ENCODE assay signal across 19 cellular contexts in genomic region chr2:200322607-200323006, GRCh38. TPM values are rescaled to one million over a fixed set of nuclear protein-coding genes. Genes with fewer than 3 reads are reported as not detected.
DNase-seq lines count a peak whose midpoint lies in the region; ATAC-seq, FAIRE-seq and TF ChIP-seq lines count a peak whose summit lies in the region.
"Had no signal": no experiment of that assay in that cellular context is flagged by ENCODE, and none has a peak within 500 bp of the region (broad histone marks: within the 10 kb centered on the region; RNA-seq: fewer than 3 reads in every experiment).

No MANE protein-coding gene starts in this region.

- peak overlapping the region in 1 of 2 donors; percentile 15 for H3K27ac ChIP-seq in kidney (ENCODE audit: low read depth in 2 of 2, low read length in 2 of 2)
- no peak overlapping the region for H3K27ac ChIP-seq in small intestine (ENCODE audit: low read depth in 1 of 2, low read length in 1 of 2)
- H3K27ac ChIP-seq in neural progenitor cell = no peak overlapping the region
- no peak overlapping the region for H3K27ac ChIP-seq in tibial artery
- H3K27ac ChIP-seq: C4-2B, RWPE1, SJCRH30 had no signal

- TF ChIP-seq CTCF in Calu3 (IDR thresholded peaks at IDR 0.05; ENCODE audit: unreplicated experiment) = no peak
- no peak for TF ChIP-seq CTCF in WTC11 (IDR thresholded peaks at IDR 0.05)
- TF ChIP-seq CTCF in kidney (IDR thresholded peaks at IDR 0.05; ENCODE audit: borderline replicate concordance, extremely low read depth, insufficient read depth) = no peak
- TF ChIP-seq CTCF in neural progenitor cell (IDR thresholded peaks at IDR 0.05) = no peak
- no peak for TF ChIP-seq CTCF in tibial artery (IDR thresholded peaks at IDR 0.05)

- H2AFZ ChIP-seq in neural progenitor cell (replicated peaks) = no peak overlapping the region

- H3K4me1 ChIP-seq in kidney (ENCODE audit: control insufficient read depth in 1 of 2, insufficient read depth in 1 of 2, low read depth in 1 of 2, low read length in 2 of 2) (peaks cover 7 to 23% of the 10 kb centered on the region in 2 donors), small intestine (ENCODE audit: control insufficient read depth in 2 of 2, insufficient read depth in 1 of 2, low read depth in 1 of 2, low read length in 1 of 2) (peaks cover 0 to 2% of the 10 kb centered on the region in 2 donors), neural progenitor cell (peaks cover 52% of the 10 kb centered on the region), tibial artery (peaks cover 0 to 43% (median 15%) of the 10 kb centered on the region in 4 donors)

- H3K36me3 ChIP-seq in kidney (ENCODE audit: control insufficient read depth in 1 of 2, insufficient read depth in 2 of 2, low read length in 2 of 2) = no peaks in the 10 kb centered on the region
- no peaks in the 10 kb centered on the region for H3K36me3 ChIP-seq in small intestine (ENCODE audit: control insufficient read depth in 2 of 2, insufficient read depth in 2 of 2, low read length in 2 of 2)
- no peaks in the 10 kb centered on the region for H3K36me3 ChIP-seq in neural progenitor cell
- H3K36me3 ChIP-seq in tibial artery = no peaks in the 10 kb centered on the region
- H3K36me3 ChIP-seq: HAP-1 had no signal

- POLR2A ChIA-PET in WTC11 (lab: Charles Lee) = interaction anchor here (1.2 kb wide), 1 partner anchor 18 kb away, joined by 3 read pairs; no protein-coding TSS in a partner anchor

- H3K9me3 ChIP-seq in kidney (ENCODE audit: control insufficient read depth in 1 of 2, low read length in 2 of 2) = no peaks in the 10 kb centered on the region
- H3K9me3 ChIP-seq in small intestine (ENCODE audit: control insufficient read depth, low read depth) = no peaks in the 10 kb centered on the region
- H3K9me3 ChIP-seq in neural progenitor cell (ENCODE audit: low read depth) = no peaks in the 10 kb centered on the region
- H3K9me3 ChIP-seq in tibial artery = no peaks in the 10 kb centered on the region
- H3K9me3 ChIP-seq: HAP-1, SJCRH30 had no signal

- peaks cover 57% of the 10 kb centered on the region for H3K4me1 Mint-ChIP-seq in Calu3 (ENCODE audit: low read depth, unreplicated experiment)
- peaks cover 76% of the 10 kb centered on the region for H3K4me1 Mint-ChIP-seq in WTC11
- H3K4me1 Mint-ChIP-seq in neural progenitor cell = peaks cover 47% of the 10 kb centered on the region

- CTCF ChIA-PET in Calu3 (lab: Charles Lee) (interaction anchor here (1.0 to 1.1 kb wide), 2 partner anchors 15 to 55 kb away, joined by 3 read pairs; no protein-coding TSS in a partner anchor), WTC11 (lab: Charles Lee) (no interaction called here)

- H3K27ac Mint-ChIP-seq in Calu3 (ENCODE audit: unreplicated experiment) = peak overlapping the region; percentile 44
- peak overlapping the region; percentile 47 for H3K27ac Mint-ChIP-seq in WTC11
- no peak overlapping the region for H3K27ac Mint-ChIP-seq in neural progenitor cell

- H3K9me3 Mint-ChIP-seq in Calu3 (ENCODE audit: low read depth, unreplicated experiment) (no peaks in the 10 kb centered on the region), WTC11 (no peaks in the 10 kb centered on the region), neural progenitor cell (no peaks in the 10 kb centered on the region)

- H3K27me3 ChIP-seq in small intestine (ENCODE audit: control insufficient read depth in 2 of 2, insufficient read depth in 2 of 2, low read length in 2 of 2) = no peaks in the 10 kb centered on the region
- no peaks in the 10 kb centered on the region for H3K27me3 ChIP-seq in neural progenitor cell
- no peaks in the 10 kb centered on the region for H3K27me3 ChIP-seq in tibial artery
- H3K27me3 ChIP-seq: SJCRH30 had no signal

- no peaks in the 10 kb centered on the region for H3K27me3 Mint-ChIP-seq in Calu3 (ENCODE audit: unreplicated experiment)
- no peaks in the 10 kb centered on the region for H3K27me3 Mint-ChIP-seq in WTC11 (ENCODE audit: low read depth)
- no peaks in the 10 kb centered on the region for H3K27me3 Mint-ChIP-seq in neural progenitor cell (ENCODE audit: insufficient read depth, low read depth)

- H3K4me3 ChIP-seq in kidney (ENCODE audit: low read length in 2 of 2) (no peak overlapping the region), small intestine (ENCODE audit: low read depth in 1 of 2, low read length in 2 of 2) (no peak overlapping the region), neural progenitor cell (no peak overlapping the region), tibial artery (no peak overlapping the region)
- H3K4me3 ChIP-seq: HAP-1, SJCRH30 had no signal

- no TSS peak for BruUV-seq in Calu3 (replicated peaks; lab: Mats Ljungman, UMichigan)

- 72 to 88% (median 72%) methylated on average over 1 of the region's 1 CpG for WGBS in small intestine, 3 donors

- H3K4me2 ChIP-seq in neural progenitor cell = no peak overlapping the region

- no peak for ATAC-seq in WTC11
- ATAC-seq: PC-3 had no signal

- H3K36me3 Mint-ChIP-seq in Calu3 (ENCODE audit: insufficient read depth, unreplicated experiment) (peaks cover 11% of the 10 kb centered on the region), WTC11 (0 out of 2 replicates have a peak, but pooled peaks cover under 1% of the 10 kb centered on the region), neural progenitor cell (peaks cover 5% of the 10 kb centered on the region)

- peaks cover 74% of the 10 kb centered on the region for H3K79me2 ChIP-seq in neural progenitor cell (ENCODE audit: low read depth)

- H3F3A ChIP-seq in neural progenitor cell (ENCODE audit: low read depth) = no peaks in the 10 kb centered on the region

- no peaks in the 10 kb centered on the region for H4K20me1 ChIP-seq in neural progenitor cell (ENCODE audit: low read depth)

- no peak for DNase-seq in Calu3
- peak; percentile 34 for DNase-seq in DMS79 (lab: John Stamatoyannopoulos, UW)
- DNase-seq in WTC11 (ENCODE audit: low spot score) = no peak
- no peak for DNase-seq in kidney
- no peak for DNase-seq in small intestine
- DNase-seq in NOMO-1 treated with dmso at 0.1 percent for 144 hours (lab: John Stamatoyannopoulos, UW; ENCODE audit: unreplicated experiment) = no peak
- DNase-seq in neural progenitor cell (ENCODE audit: low spot score) = no peak
- no peak for DNase-seq in tibial artery
- DNase-seq: AML-193, DND-41, NCI-H1105, NCI-H1694, NCI-H774, PC-3, SJCRH30 had no signal

- H3K4me3 Mint-ChIP-seq in Calu3 (ENCODE audit: low read depth, unreplicated experiment) = peak overlapping the region; percentile 17
- H3K4me3 Mint-ChIP-seq in WTC11 = no peak overlapping the region
- no peak overlapping the region for H3K4me3 Mint-ChIP-seq in neural progenitor cell

- intact Hi-C loops in Calu3 (cut with micrococcal nuclease; ENCODE audit: unreplicated experiment) = loop anchor here (2.0 kb wide), 1 partner anchor 14 kb away; no protein-coding TSS in a partner anchor
- intact Hi-C loops in kidney (cut with DNase I) = no loop called here
- intact Hi-C loops in tibial artery (cut with DNase I; ENCODE audit: low total_unique reads) = no loop called here

- no peak overlapping the region for H3K9ac ChIP-seq in kidney (ENCODE audit: low read length in 2 of 2)
- H3K9ac ChIP-seq in neural progenitor cell = no peak overlapping the region

- peak; percentile 3 for FAIRE-seq in kidney (lab: Jason Lieb, UNC)
- FAIRE-seq in small intestine (lab: Jason Lieb, UNC) = no peak

TF ChIP-seq in WTC11, 78 proteins besides CTCF, POLR2A, EP300 and RAD21:
- no peak for TF ChIP-seq ZNF232 (CRISPR knock-in tag; IDR thresholded peaks at IDR 0.05)
- no peak for TF ChIP-seq ZNF396 (CRISPR knock-in tag; IDR thresholded peaks at IDR 0.05; ENCODE audit: borderline replicate concordance)
- no peak for TF ChIP-seq ELF4 (CRISPR knock-in tag; IDR thresholded peaks at IDR 0.05; ENCODE audit: low read depth)
- TF ChIP-seq SMAD4 (CRISPR knock-in tag; IDR thresholded peaks at IDR 0.05) = no peak
- TF ChIP-seq ZNF671 (CRISPR knock-in tag; IDR thresholded peaks at IDR 0.05) = no peak
- no peak for TF ChIP-seq ZNF317 (CRISPR knock-in tag; IDR thresholded peaks at IDR 0.05; ENCODE audit: borderline replicate concordance, low read depth)

RNA-seq across cellular contexts. Expression of gene SPATS2L, which starts 16.1 kb away (rescaled TPM):
- total RNA-seq in Calu3 (2022) (378 and 497 TPM in 2 replicates), WTC11 (2021) (103 to 112 TPM (median 111 TPM) in 3 replicates), kidney (166 TPM), neural progenitor cell (ENCODE audit: low replicate concordance) (18.5 and 29.1 TPM in 2 replicates)
- polyA plus RNA-seq in kidney (ENCODE audit: insufficient read depth, low read depth, low replicate concordance) (86.1 TPM), small intestine (100 to 1,000 TPM in 1 of 3 donors, 10 to 100 TPM in 2; 66.7 to 104 (median 92.7) TPM)
- total RNA-seq: G401 had no signal
